ENCODE assay signal across 8 cellular contexts in the genomic region with DNA sequence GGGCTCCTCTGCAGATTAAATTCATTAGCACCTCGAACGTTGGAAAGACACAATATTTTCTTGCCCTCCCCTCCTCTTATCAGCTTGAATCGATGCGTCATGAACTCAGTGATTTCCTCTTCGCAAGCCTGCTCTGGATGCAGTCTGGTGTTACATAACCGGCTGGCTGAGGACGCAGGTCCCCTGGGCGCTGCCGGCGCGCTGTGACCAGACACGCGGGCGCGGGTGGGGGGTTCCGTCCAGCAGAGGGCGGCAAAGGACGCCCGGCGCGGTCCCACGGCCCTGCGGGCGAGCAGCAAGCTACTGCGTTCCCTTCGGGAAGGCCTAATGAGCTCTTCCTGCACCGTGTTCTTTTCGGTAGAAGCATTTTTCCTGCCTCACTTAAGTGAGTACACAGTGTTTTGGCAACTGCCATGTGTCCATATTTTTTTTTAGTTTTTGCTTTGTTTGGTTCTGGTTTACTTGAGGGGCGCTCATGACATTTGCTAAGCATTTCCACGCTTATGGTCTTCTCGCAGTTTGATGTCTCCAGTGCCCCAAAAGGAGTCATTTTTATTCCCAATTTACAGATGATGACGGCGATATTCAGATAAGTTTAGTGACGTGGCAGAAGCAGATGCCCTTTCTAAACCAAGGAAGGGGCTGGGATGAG.
A peak's percentile ranks its signal among the peaks of the same experiment; 100 is the strongest.
DNase-seq lines count a peak whose midpoint lies in the region; ATAC-seq and TF ChIP-seq lines count a peak whose summit lies in the region.

No MANE protein-coding gene starts in this region.

- H3K4me1 Mint-ChIP-seq in activated CD4-positive, alpha-beta T cell treated with anti-CD3 and anti-CD28 coated beads for 36 hours, result peaks cover 14% of the 10 kb centered on the region
- H3K4me1 Mint-ChIP-seq in chondrocyte (ENCODE audit: low read depth), result peaks cover 79% of the 10 kb centered on the region

- DNase-seq in AG20443 (ENCODE audit: low spot score) (peak; percentile 97), NCI-H345 (lab: John Stamatoyannopoulos, UW) (peak; percentile 87), chondrocyte (ENCODE audit: low spot score) (no peak), left colon (peak; percentile 85 to 88)
- peak; percentile 88 for DNase-seq in activated CD4-positive, alpha-beta T cell treated with anti-CD3 and anti-CD28 coated beads for 36 hours
- peak; percentile 84 to 85 for DNase-seq in stimulated activated CD4-positive, alpha-beta T cell treated with anti-CD3 and anti-CD28 coated beads, Interleukin-2, amount 100 ng/mL, for 24 hours

- H3K9me3 Mint-ChIP-seq in activated CD4-positive, alpha-beta T cell treated with anti-CD3 and anti-CD28 coated beads for 36 hours (ENCODE audit: low read depth), result no peaks in the 10 kb centered on the region
- no peaks in the 10 kb centered on the region for H3K9me3 Mint-ChIP-seq in chondrocyte (ENCODE audit: low read depth)

- CTCF ChIA-PET in activated CD4-positive, alpha-beta T cell treated with anti-CD3 and anti-CD28 coated beads for 36 hours (lab: Charles Lee), result interaction anchor here (0.5 to 9.1 kb wide), 46 partner anchors 9 to 709 kb away, joined by 3 to 152 read pairs (median 4); a partner anchor contains a TSS

- H3K27me3 Mint-ChIP-seq in activated CD4-positive, alpha-beta T cell treated with anti-CD3 and anti-CD28 coated beads for 36 hours, result peaks cover 12% of the 10 kb centered on the region
- H3K27me3 Mint-ChIP-seq in chondrocyte (ENCODE audit: low read depth), result no peaks in the 10 kb centered on the region

- no peaks in the 10 kb centered on the region for H3K36me3 Mint-ChIP-seq in activated CD4-positive, alpha-beta T cell treated with anti-CD3 and anti-CD28 coated beads for 36 hours (ENCODE audit: low read depth)
- no peaks in the 10 kb centered on the region for H3K36me3 Mint-ChIP-seq in chondrocyte (ENCODE audit: low read depth)

- peak; percentile 99 for TF ChIP-seq CTCF in chondrocyte (IDR thresholded peaks at IDR 0.05)

- H3K27ac Mint-ChIP-seq in activated CD4-positive, alpha-beta T cell treated with anti-CD3 and anti-CD28 coated beads for 36 hours, result no peak overlapping the region
- H3K27ac Mint-ChIP-seq in chondrocyte (ENCODE audit: unreplicated experiment), result peak overlapping the region; percentile 49

- intact Hi-C loops in activated CD4-positive, alpha-beta T cell treated with anti-CD3 and anti-CD28 coated beads for 36 hours (cut with DNase I, micrococcal nuclease), result loop anchor here (1.0 to 10.0 kb wide), 6 partner anchors 102 to 465 kb away; a partner anchor contains a TSS
- intact Hi-C loops in left colon (cut with DNase I, micrococcal nuclease), result loop anchor here (5.0 to 10.0 kb wide), 4 partner anchors 102 to 252 kb away; a partner anchor contains a TSS

- H3K4me3 Mint-ChIP-seq in activated CD4-positive, alpha-beta T cell treated with anti-CD3 and anti-CD28 coated beads for 36 hours, result no peak overlapping the region
- peak overlapping the region; percentile 57 for H3K4me3 Mint-ChIP-seq in chondrocyte (ENCODE audit: unreplicated experiment)

- ATAC-seq in GM19035 (IDR thresholded peaks at IDR 0.05; ENCODE audit: unreplicated experiment) (peak; percentile 94), HG03280 (IDR thresholded peaks at IDR 0.05; ENCODE audit: unreplicated experiment) (peak; percentile 93), left colon (peak; percentile 99)
- ATAC-seq in activated CD4-positive, alpha-beta T cell treated with anti-CD3 and anti-CD28 coated beads for 36 hours, result peak; percentile 93

- POLR2A ChIA-PET in activated CD4-positive, alpha-beta T cell treated with anti-CD3 and anti-CD28 coated beads for 36 hours (lab: Charles Lee), result interaction anchor here (0.5 to 0.7 kb wide), 2 partner anchors 604 to 1298 kb away, joined by 3 read pairs; no protein-coding TSS in a partner anchor
